25 cellular contexts compared by ENCODE assay signal in the genomic region with DNA sequence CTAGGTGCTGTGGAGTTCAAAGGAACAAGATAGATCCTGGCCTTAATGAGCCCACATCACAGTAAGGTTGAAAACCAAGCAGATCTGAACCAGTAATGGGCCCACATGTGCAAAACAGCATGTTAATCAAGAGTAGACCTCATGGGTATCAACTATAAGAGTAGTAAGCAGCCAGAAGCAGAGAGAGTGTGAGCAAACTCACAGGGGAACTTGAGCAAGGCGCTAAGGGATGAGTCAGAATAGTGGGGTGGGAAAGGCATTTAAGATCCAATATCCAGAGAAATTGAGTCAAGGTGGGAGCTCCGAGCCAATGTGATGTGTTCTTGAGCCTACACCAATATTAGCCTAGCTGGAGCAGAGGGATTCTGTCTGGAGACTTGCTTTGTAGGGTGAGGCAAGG. TPM values are rescaled to one million over a fixed set of nuclear protein-coding genes. Genes with fewer than 3 reads are reported as not detected.
"Had no signal": no experiment of that assay in that cellular context is flagged by ENCODE, and none has a peak within 500 bp of the region (broad histone marks: within the 10 kb centered on the region; RNA-seq: fewer than 3 reads in every experiment).

No MANE protein-coding gene starts in this region.

- FAIRE-seq: endometrium, islet of Langerhans had no signal

- H3K4me2 ChIP-seq: neural progenitor cell had no signal

- H3K27me3 ChIP-seq: foreskin keratinocyte, neural progenitor cell, ovary, right atrium auricular region, sigmoid colon, thyroid gland, vagina had no signal

- ATAC-seq: esophagus mucosa; foreskin keratinocyte; left lobe of liver; natural killer cell treated with Interleukin-12 subunit alpha and Interleukin-12 subunit beta and Interleukin-15 and Interleukin-18, amount 100 ng/mL, for 72 hours; stimulated activated naive B cell treated with anti-CD40 and anti-IgM and Interleukin-4, amounts not matched to agents 10 μg/mL and 1 μg/mL and 100 μg/mL, for 72 hours had no signal

- H2AFZ ChIP-seq: neural progenitor cell had no signal

- H3K27ac ChIP-seq: coronary artery, dorsolateral prefrontal cortex, foreskin keratinocyte, neural progenitor cell, ovary, skin epidermis, stomach, thyroid gland, vagina had no signal

- H3K4me3 ChIP-seq: coronary artery, dorsolateral prefrontal cortex, neural progenitor cell, ovary, right atrium auricular region, sigmoid colon, skin epidermis, stomach, thyroid gland, vagina had no signal

- H3K9me3 ChIP-seq: ovary, right atrium auricular region, sigmoid colon, stomach, thyroid gland, vagina had no signal

- H3K4me1 ChIP-seq: foreskin keratinocyte, sigmoid colon, stomach, thyroid gland, vagina had no signal

- H3K9ac ChIP-seq: neural progenitor cell had no signal

- H3K36me3 ChIP-seq: neural progenitor cell, ovary, right atrium auricular region, sigmoid colon, stomach, thyroid gland, vagina had no signal

- DNase-seq: dorsolateral prefrontal cortex; effector CD8-positive, alpha-beta T cell; foreskin keratinocyte; head of caudate nucleus; hippocampal formation; midbrain; nucleus accumbens; ovary; sigmoid colon; stimulated activated CD4-positive, alpha-beta T cell treated with anti-CD3 and anti-CD28 coated beads, Interleukin-2, amount 100 ng/mL, for 24 hours; stimulated activated CD4-positive, alpha-beta T cell treated with anti-CD3 and anti-CD28 coated beads, Interleukin-4, amount 100 ng/mL, for 4 hours; stimulated activated naive B cell treated with anti-CD40 and anti-IgM and Interleukin-4, amounts not matched to agents 10 μg/mL and 1 μg/mL and 100 μg/mL, for 72 hours; stomach; thyroid gland had no signal

RNA-seq across cellular contexts. Expression of a gene that starts 52.4 kb away (rescaled TPM):
- total RNA-seq: fibroblast of lung; natural killer cell treated with Interleukin-12 subunit alpha and Interleukin-12 subunit beta and Interleukin-15 and Interleukin-18, amount 100 ng/mL, for 72 hours had no signal
